Comparison of ENCODE assay signal across 1 cellular context in genomic region chr7:35389636-35390035, GRCh38.
TF ChIP-seq lines count a peak whose summit lies in the region.

No MANE protein-coding gene starts in this region.

TF ChIP-seq in HCT116, 20 proteins besides CTCF, POLR2A, EP300 and RAD21 (continued from another document):
- TF ChIP-seq ZBTB33 (IDR thresholded peaks at IDR 0.05; ENCODE audit: extremely low read depth, insufficient replicate concordance, low read length) (no peak), JUND (IDR thresholded peaks at IDR 0.05) (no peak), EZH2phosphoT487 (IDR thresholded peaks at IDR 0.05; ENCODE audit: borderline replicate concordance) (no peak), ELF1 (IDR thresholded peaks at IDR 0.05; ENCODE audit: borderline replicate concordance, low read depth) (no peak), FOSL1 (IDR thresholded peaks at IDR 0.05; ENCODE audit: low read depth) (no peak)
